In genomic region chr10:64636461-64636860, GRCh38 we compare ENCODE assay signal across 13 cellular contexts.
"Had no signal": no experiment of that assay in that cellular context is flagged by ENCODE, and none has a peak within 500 bp of the region (broad histone marks: within the 10 kb centered on the region; RNA-seq: fewer than 3 reads in every experiment).

No MANE protein-coding gene starts in this region.

- H3K27ac Mint-ChIP-seq: activated CD4-positive, alpha-beta memory T cell treated with anti-CD3 and anti-CD28 coated beads for 36 hours; activated CD4-positive, alpha-beta T cell treated with anti-CD3 and anti-CD28 coated beads for 36 hours; activated CD8-positive, alpha-beta memory T cell treated with anti-CD3 and anti-CD28 coated beads, Interleukin-2, amount 10 ng/mL, durations not matched to agents 7 days and 5 days; activated naive CD8-positive, alpha-beta T cell; nephron; stimulated activated memory B cell treated with anti-CD40 and anti-IgM and Interleukin-4, amounts not matched to agents 10 μg/mL and 1 μg/mL and 100 μg/mL, for 72 hours had no signal

- H3K27me3 Mint-ChIP-seq: activated CD4-positive, alpha-beta memory T cell treated with anti-CD3 and anti-CD28 coated beads for 36 hours; activated CD4-positive, alpha-beta T cell treated with anti-CD3 and anti-CD28 coated beads for 36 hours; activated CD8-positive, alpha-beta memory T cell treated with anti-CD3 and anti-CD28 coated beads, Interleukin-2, amount 10 ng/mL, durations not matched to agents 7 days and 5 days; activated naive CD8-positive, alpha-beta T cell; stimulated activated memory B cell treated with anti-CD40 and anti-IgM and Interleukin-4, amounts not matched to agents 10 μg/mL and 1 μg/mL and 100 μg/mL, for 72 hours had no signal

- H3K27ac ChIP-seq: foreskin keratinocyte, heart left ventricle, SK-N-MC, tibial artery had no signal

- H3K9me3 Mint-ChIP-seq: nephron; stimulated activated memory B cell treated with anti-CD40 and anti-IgM and Interleukin-4, amounts not matched to agents 10 μg/mL and 1 μg/mL and 100 μg/mL, for 72 hours had no signal

- ATAC-seq: activated CD4-positive, alpha-beta T cell treated with anti-CD3 and anti-CD28 coated beads for 36 hours; activated CD8-positive, alpha-beta memory T cell treated with anti-CD3 and anti-CD28 coated beads, Interleukin-2, amount 10 ng/mL, durations not matched to agents 7 days and 5 days; foreskin keratinocyte; heart left ventricle; left cardiac atrium; sciatic nerve; stimulated activated memory B cell treated with anti-CD40 and anti-IgM and Interleukin-4, amounts not matched to agents 10 μg/mL and 1 μg/mL and 100 μg/mL, for 72 hours had no signal

- H3K4me1 Mint-ChIP-seq: activated CD4-positive, alpha-beta T cell treated with anti-CD3 and anti-CD28 coated beads for 36 hours; activated CD8-positive, alpha-beta memory T cell treated with anti-CD3 and anti-CD28 coated beads, Interleukin-2, amount 10 ng/mL, durations not matched to agents 7 days and 5 days; nephron; stimulated activated memory B cell treated with anti-CD40 and anti-IgM and Interleukin-4, amounts not matched to agents 10 μg/mL and 1 μg/mL and 100 μg/mL, for 72 hours had no signal

- DNase-seq: activated CD4-positive, alpha-beta memory T cell treated with anti-CD3 and anti-CD28 coated beads for 36 hours; activated CD4-positive, alpha-beta T cell treated with anti-CD3 and anti-CD28 coated beads for 36 hours; activated CD8-positive, alpha-beta memory T cell treated with anti-CD3 and anti-CD28 coated beads, Interleukin-2, amount 10 ng/mL, durations not matched to agents 7 days and 5 days; foreskin keratinocyte; heart left ventricle; left cardiac atrium; stimulated activated CD4-positive, alpha-beta T cell treated with anti-CD3 and anti-CD28 coated beads, Interleukin-4, amount 100 ng/mL, for 4 hours; tibial artery had no signal

- H3K4me3 Mint-ChIP-seq: activated CD4-positive, alpha-beta memory T cell treated with anti-CD3 and anti-CD28 coated beads for 36 hours; activated CD4-positive, alpha-beta T cell treated with anti-CD3 and anti-CD28 coated beads for 36 hours; activated CD8-positive, alpha-beta memory T cell treated with anti-CD3 and anti-CD28 coated beads, Interleukin-2, amount 10 ng/mL, durations not matched to agents 7 days and 5 days; activated naive CD8-positive, alpha-beta T cell; nephron; stimulated activated memory B cell treated with anti-CD40 and anti-IgM and Interleukin-4, amounts not matched to agents 10 μg/mL and 1 μg/mL and 100 μg/mL, for 72 hours had no signal

- H3K36me3 Mint-ChIP-seq: activated CD4-positive, alpha-beta memory T cell treated with anti-CD3 and anti-CD28 coated beads for 36 hours; activated CD8-positive, alpha-beta memory T cell treated with anti-CD3 and anti-CD28 coated beads, Interleukin-2, amount 10 ng/mL, durations not matched to agents 7 days and 5 days; activated naive CD8-positive, alpha-beta T cell; stimulated activated memory B cell treated with anti-CD40 and anti-IgM and Interleukin-4, amounts not matched to agents 10 μg/mL and 1 μg/mL and 100 μg/mL, for 72 hours had no signal
